2 cellular contexts compared by ENCODE assay signal in genomic region chr19:2573916-2574315, GRCh38.
TF ChIP-seq lines count a peak whose summit lies in the region.

No MANE protein-coding gene starts in this region.

TF ChIP-seq in WTC11, 78 proteins besides CTCF, POLR2A, EP300 and RAD21 (continued from another document):
- TF ChIP-seq ZNF281 (CRISPR knock-in tag; IDR thresholded peaks at IDR 0.05) (no peak), KAT7 (CRISPR knock-in tag; IDR thresholded peaks at IDR 0.05; ENCODE audit: borderline replicate concordance) (no peak), NFE2L1 (CRISPR knock-in tag; IDR thresholded peaks at IDR 0.05) (no peak), FOXK1 (CRISPR knock-in tag; IDR thresholded peaks at IDR 0.05) (no peak), ELF4 (CRISPR knock-in tag; IDR thresholded peaks at IDR 0.05; ENCODE audit: low read depth) (no peak), OVOL2 (CRISPR knock-in tag; IDR thresholded peaks at IDR 0.05; ENCODE audit: borderline replicate concordance) (no peak), TEAD4 (CRISPR knock-in tag; IDR thresholded peaks at IDR 0.05) (no peak), NR2C2 (CRISPR knock-in tag; IDR thresholded peaks at IDR 0.05) (no peak), ATF6 (CRISPR knock-in tag; IDR thresholded peaks at IDR 0.05) (no peak), NR1H2 (CRISPR knock-in tag; IDR thresholded peaks at IDR 0.05) (no peak)

TF ChIP-seq in GM23338, 12 proteins besides CTCF, POLR2A, EP300 and RAD21 (continued from another document):
- no peak for TF ChIP-seq ZNF462 (CRISPR knock-in tag; IDR thresholded peaks at IDR 0.05)
- TF ChIP-seq EZH2phosphoT487 (IDR thresholded peaks at IDR 0.05; ENCODE audit: unreplicated experiment), result no peak
- no peak for TF ChIP-seq STAT1 (IDR thresholded peaks at IDR 0.05; ENCODE audit: unreplicated experiment)
- TF ChIP-seq CREB1 (CRISPR knock-in tag; IDR thresholded peaks at IDR 0.05; ENCODE audit: low read depth), result no peak
- no peak for TF ChIP-seq ETS1 (IDR thresholded peaks at IDR 0.05)
TF ChIP-seq in GM23338: peak in this region for 0.
